ENCODE assay signal across 8 cellular contexts in the genomic region with DNA sequence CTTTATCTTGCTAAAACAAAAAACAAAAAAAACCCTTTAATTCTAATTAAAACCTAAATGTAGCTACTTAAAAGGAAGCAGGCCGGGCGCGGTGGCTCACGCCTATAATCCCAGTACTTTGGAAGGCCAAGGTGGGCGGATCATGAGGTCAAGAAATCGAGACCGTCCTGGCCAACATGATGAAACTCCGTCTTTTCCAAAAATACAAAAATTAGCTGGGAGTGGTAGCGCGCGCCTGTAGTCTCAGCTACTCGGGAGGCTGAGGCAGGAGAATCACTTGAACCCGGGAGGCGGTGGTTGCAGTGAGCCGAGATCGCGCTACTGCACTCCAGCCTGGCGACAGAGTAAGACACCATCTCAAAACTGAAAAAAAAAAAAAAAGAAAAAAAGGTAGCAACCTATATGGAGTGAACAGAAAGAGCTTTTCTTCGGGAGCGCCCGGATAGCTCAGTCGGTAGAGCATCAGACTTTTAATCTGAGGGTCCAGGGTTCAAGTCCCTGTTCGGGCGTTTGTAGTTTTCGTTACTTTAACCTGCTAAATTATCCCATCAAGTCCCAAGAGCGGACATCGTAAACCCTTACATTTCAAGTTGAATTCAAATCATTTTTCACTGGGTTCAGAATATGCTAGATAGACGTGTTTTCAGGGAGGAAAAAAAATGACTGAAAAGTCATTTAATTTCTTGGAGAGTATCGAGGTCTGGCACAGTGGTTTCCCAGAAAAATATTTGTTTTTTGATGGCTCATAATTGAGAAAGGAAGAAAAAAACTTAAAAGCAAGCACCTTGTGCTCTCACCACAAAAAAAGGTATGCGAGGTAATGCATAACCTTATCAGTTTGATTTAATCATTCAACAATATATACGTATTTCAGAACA. TPM values are rescaled to one million over a fixed set of nuclear protein-coding genes. Genes with fewer than 3 reads are reported as not detected.
DNase-seq lines count a peak whose midpoint lies in the region; ATAC-seq, FAIRE-seq and TF ChIP-seq lines count a peak whose summit lies in the region.

No MANE protein-coding gene starts in this region.

- CTCF ChIA-PET in activated CD4-positive, alpha-beta memory T cell treated with anti-CD3 and anti-CD28 coated beads for 36 hours (lab: Charles Lee): interaction anchor here (0.7 to 20.5 kb wide), 17 partner anchors 9 to 301 kb away, joined by 3 to 1224 read pairs (median 5); a partner anchor contains a TSS
- CTCF ChIA-PET in H1 (lab: Charles Lee; ENCODE audit: partially characterized antibody): interaction anchor here (0.6 to 49.0 kb wide), 7 partner anchors 13 to 632 kb away, joined by 3 to 2124 read pairs (median 9); a partner anchor contains a TSS

- H3K23me2 ChIP-seq in H1 (ENCODE audit: low read depth, low read length): peaks cover 2% of the 10 kb centered on the region; the same call in 1 of the 2 replicates

- peak overlapping the region; percentile 68 to 94 for H3K4me2 ChIP-seq in H1 (ENCODE audit: insufficient read depth in 1 of 2, low read depth in 2 of 2, low read length in 2 of 2)

- peaks cover 0 to 2% (median 0%) of the 10 kb centered on the region in 4 experiments; a peak in 1 of 7 replicates for H3K4me1 ChIP-seq in H1 (replicated peaks in 1 of 4; ENCODE audit: control insufficient read depth in 3 of 4, insufficient read depth in 4 of 4, low read length in 3 of 4)
- no peaks in the 10 kb centered on the region for H3K4me1 ChIP-seq in mesodermal cell (ENCODE audit: control insufficient read depth, insufficient read depth, low read length, poor library complexity, severe bottlenecking)

- no peak overlapping the region for H3K18ac ChIP-seq in H1 (ENCODE audit: extremely low read depth, low read length)

- H4K20me1 ChIP-seq in H1 (replicated peaks in 1 of 2; ENCODE audit: control insufficient read depth in 1 of 2, insufficient read depth in 2 of 2, low read length in 2 of 2): peaks cover 0 to 2% of the 10 kb centered on the region in 2 experiments

- H2BK120ac ChIP-seq in H1 (replicated peaks; ENCODE audit: low read depth, low read length): no peak overlapping the region

- H3K14ac ChIP-seq in H1 (ENCODE audit: insufficient read length): no peak overlapping the region

- peak overlapping the region; percentile 59 for H4K5ac ChIP-seq in H1 (ENCODE audit: insufficient read length, low read depth, low read length)

- H3K9ac ChIP-seq in H1 (replicated peaks in 1 of 4; ENCODE audit: extremely low read depth in 1 of 4, low read depth in 3 of 4, low read length in 3 of 4): peak overlapping the region in 2 of 4 experiments; percentile 34 to 50; a peak in 2 of 7 replicates

- TF ChIP-seq EP300 in H1 (IDR thresholded peaks at IDR 0.05; ENCODE audit: borderline replicate concordance in 1 of 2, low read depth in 2 of 2, low read length in 2 of 2): no peak

- H3K4me1 Mint-ChIP-seq in activated CD4-positive, alpha-beta memory T cell treated with anti-CD3 and anti-CD28 coated beads for 36 hours (ENCODE audit: low read depth): peaks cover 24% of the 10 kb centered on the region

- H2BK20ac ChIP-seq in H1 (ENCODE audit: low read length): no peak overlapping the region

- peak overlapping the region; percentile 98 for H3K27ac Mint-ChIP-seq in activated CD4-positive, alpha-beta memory T cell treated with anti-CD3 and anti-CD28 coated beads for 36 hours

- DNase-seq in C1 segment of cervical spinal cord (lab: John Stamatoyannopoulos, UW) (peak in 12 of 14 donors; percentile 29 to 79 (median 50)), NCI-H748 treated with DMSO at 0.1 percent for 48 hours (lab: John Stamatoyannopoulos, UW) (peak; percentile 72), H1 (ENCODE audit: low read depth in 1 of 2, low spot score in 2 of 2) (peak; percentile 53 to 87)
- peak; percentile 84 for DNase-seq in activated CD4-positive, alpha-beta memory T cell treated with anti-CD3 and anti-CD28 coated beads for 36 hours
- peak; percentile 27 to 61 for DNase-seq in stimulated activated CD8-positive, alpha-beta memory T cell treated with anti-CD3 and anti-CD28 coated beads, Interleukin-15, amount 100 ng/mL, for 4 hours (ENCODE audit: low read depth in 2 of 2)

- intact Hi-C loops in activated CD4-positive, alpha-beta memory T cell treated with anti-CD3 and anti-CD28 coated beads for 36 hours (cut with micrococcal nuclease): loop anchor here (1.0 to 10.0 kb wide), 4 partner anchors 14 to 1182 kb away; a partner anchor contains a TSS

- H3K36me3 ChIP-seq in H1 (ENCODE audit: control insufficient read depth in 2 of 4, insufficient read depth in 4 of 4, low read length in 3 of 4) (no peaks in the 10 kb centered on the region), mesodermal cell (ENCODE audit: control insufficient read depth, insufficient read depth, low read length) (no peaks in the 10 kb centered on the region)

- peak; percentile 78 for ATAC-seq in GM19463 (IDR thresholded peaks at IDR 0.05; ENCODE audit: unreplicated experiment)
- ATAC-seq in HG03571 (IDR thresholded peaks at IDR 0.05; ENCODE audit: unreplicated experiment): peak; percentile 65

- no peak for TF ChIP-seq POLR2A in H1 (IDR thresholded peaks at IDR 0.05; ENCODE audit: control extremely low read depth in 1 of 2, low read depth in 2 of 2, low read length in 2 of 2)

- H3K27me3 Mint-ChIP-seq in activated CD4-positive, alpha-beta memory T cell treated with anti-CD3 and anti-CD28 coated beads for 36 hours: peaks cover 4% of the 10 kb centered on the region

- no peak overlapping the region for H3K4ac ChIP-seq in H1 (replicated peaks; ENCODE audit: insufficient read length, low read depth, low read length)

- H2BK15ac ChIP-seq in H1 (ENCODE audit: low read length): no peak overlapping the region

- TF ChIP-seq CTCF in H1 (IDR thresholded peaks at IDR 0.05; ENCODE audit: control extremely low read depth in 1 of 3, insufficient read depth in 1 of 3, low read depth in 1 of 3, low read length in 3 of 3): no peak

- peaks cover 2% of the 10 kb centered on the region for H3K9me3 Mint-ChIP-seq in activated CD4-positive, alpha-beta memory T cell treated with anti-CD3 and anti-CD28 coated beads for 36 hours

- H3K27ac ChIP-seq in H1 (ENCODE audit: low read depth, low read length) (no peak overlapping the region), mesodermal cell (ENCODE audit: low read depth, low read length, severe bottlenecking) (peak overlapping the region; percentile 98)

- WGBS in H1 (ENCODE audit: extremely low coverage in 1 of 2, insufficient coverage in 1 of 2, insufficient read length in 1 of 2, insufficient replicate concordance in 2 of 2, low coverage in 1 of 2, low lambda C conversion rate in 2 of 2, missing lambda C conversion rate in 1 of 2), 2 experiments: 6% methylated on average over 31 of the region's 31 CpGs; no CpG with 5 or more reads in 1 of the 2 experiments
- WGBS in mesodermal cell (ENCODE audit: insufficient coverage in 2 of 2), 2 experiments: 7 to 8% methylated on average over 17 to 21 of the region's 31 CpGs

- no peak for FAIRE-seq in H1 (lab: Jason Lieb, UNC)

- H3K27me3 ChIP-seq in H1 (replicated peaks in 1 of 4; ENCODE audit: control insufficient read depth in 3 of 4, extremely low read depth in 1 of 4, insufficient read depth in 3 of 4, low read length in 3 of 4): no peaks in the 10 kb centered on the region

- H3K56ac ChIP-seq in H1 (replicated peaks; ENCODE audit: insufficient read length, low read depth, low read length): no peak overlapping the region

- no peaks in the 10 kb centered on the region for H3K79me1 ChIP-seq in H1 (ENCODE audit: low read depth, low read length)

- POLR2A ChIA-PET in activated CD4-positive, alpha-beta memory T cell treated with anti-CD3 and anti-CD28 coated beads for 36 hours (lab: Charles Lee): interaction anchor here (0.9 to 5.4 kb wide), 9 partner anchors 11 to 741 kb away, joined by 3 to 68 read pairs (median 4); a partner anchor contains a TSS
- POLR2A ChIA-PET in H1 (lab: Charles Lee; ENCODE audit: partially characterized antibody): interaction anchor here (0.6 to 4.5 kb wide), 19 partner anchors 10 to 108 kb away, joined by 3 to 106 read pairs (median 4); a partner anchor contains a TSS

- H4K91ac ChIP-seq in H1 (replicated peaks; ENCODE audit: insufficient read length, low read length): no peak overlapping the region

- H2BK12ac ChIP-seq in H1 (ENCODE audit: low read depth, low read length): no peak overlapping the region

- H3K4me3 ChIP-seq in H1 (ENCODE audit: extremely low read depth in 1 of 4, insufficient read depth in 2 of 4, low read depth in 3 of 4, low read length in 4 of 4) (peak overlapping the region; percentile 80 to 90 (median 88)), mesodermal cell (ENCODE audit: extremely low read depth, insufficient read depth, low read length, poor library complexity, severe bottlenecking) (peak overlapping the region; percentile 71)

- H3K4me3 Mint-ChIP-seq in activated CD4-positive, alpha-beta memory T cell treated with anti-CD3 and anti-CD28 coated beads for 36 hours: peak overlapping the region; percentile 91

- H3K9me3 ChIP-seq in H1 (ENCODE audit: insufficient read depth in 2 of 2, low read depth in 1 of 2, low read length in 1 of 2) (no peaks in the 10 kb centered on the region), mesodermal cell (ENCODE audit: control insufficient read depth, low read length) (no peaks in the 10 kb centered on the region)

- peaks cover 10% of the 10 kb centered on the region for H3K36me3 Mint-ChIP-seq in activated CD4-positive, alpha-beta memory T cell treated with anti-CD3 and anti-CD28 coated beads for 36 hours

- peak overlapping the region; percentile 61; the same call in 1 of the 2 replicates for H2AFZ ChIP-seq in H1 (ENCODE audit: low read length)

- no peaks in the 10 kb centered on the region for H3K79me2 ChIP-seq in H1 (ENCODE audit: control insufficient read depth in 1 of 2, insufficient read depth in 2 of 2, low read length in 2 of 2)

- no peak overlapping the region for H2BK5ac ChIP-seq in H1 (ENCODE audit: low read depth, low read length)

- H4K8ac ChIP-seq in H1 (ENCODE audit: extremely low read depth, insufficient read depth, low read length): no peak overlapping the region

- TF ChIP-seq RAD21 in H1 (IDR thresholded peaks at IDR 0.05 in 1 of 2, conservative IDR thresholded peaks at IDR 0.05 in 1 of 2; ENCODE audit: low read depth in 2 of 2, low read length in 2 of 2): no peak

- H3K23ac ChIP-seq in H1 (ENCODE audit: insufficient read length): no peak overlapping the region

- H2AK5ac ChIP-seq in H1 (ENCODE audit: low read depth, low read length): no peak overlapping the region

RNA-seq across cellular contexts. Expression of a gene that starts 9.9 kb away (rescaled TPM):
- 10 to 100 TPM; 88.0 to 90.8 TPM for total RNA-seq in activated CD4-positive, alpha-beta memory T cell treated with anti-CD3 and anti-CD28 coated beads for 36 hours
- total RNA-seq in H1 (2021; fragmentation: NEBNext Ultra II Directional; extraction: Animal tissue kit (Norgen Biotek cat#: 25700)): 81.7 and 84.9 TPM in 2 replicates
- 10.0 and 10.8 TPM in 2 replicates for polyA plus RNA-seq in H1 (2011; rRNA removed)
- 12.8 TPM for polyA plus RNA-seq in H1 (2011; cell fraction: cytosol; rRNA removed)
- 23.1 TPM for polyA plus RNA-seq in H1 (2011; cell fraction: nucleus; rRNA removed)
- polyA plus RNA-seq in H1 (2012, experiment 1 of 2): 9.8 to 13.2 TPM (median 11.4 TPM) in 4 replicates
- 2.0 TPM for polyA plus RNA-seq in H1 (2012, experiment 2 of 2)
- 20.5 TPM for polyA plus RNA-seq in H1 (2013, experiment 1 of 2)
- polyA plus RNA-seq in H1 (2013, experiment 2 of 2): 18.6 TPM
- polyA minus RNA-seq in H1 (2011; rRNA and poly(A)+ RNA removed): 75.0 and 83.5 TPM in 2 replicates
- 26.9 TPM for polyA minus RNA-seq in H1 (2011; cell fraction: cytosol; rRNA and poly(A)+ RNA removed)
- polyA minus RNA-seq in H1 (2011; cell fraction: nucleus; rRNA and poly(A)+ RNA removed): 109 TPM
- 15.6 TPM for polyA plus RNA-seq in mesodermal cell (2013, experiment 1 of 2)
- polyA plus RNA-seq in mesodermal cell (2013, experiment 2 of 2): 16.9 TPM

RNA-seq across cellular contexts. Expression of a gene that starts 11.7 kb away (rescaled TPM):
- 10 to 100 TPM; 43.4 to 46.4 TPM for total RNA-seq in activated CD4-positive, alpha-beta memory T cell treated with anti-CD3 and anti-CD28 coated beads for 36 hours
- total RNA-seq in H1 (2021; fragmentation: NEBNext Ultra II Directional; extraction: Animal tissue kit (Norgen Biotek cat#: 25700)): 36.7 and 36.9 TPM in 2 replicates
- 20.4 and 26.0 TPM in 2 replicates for polyA plus RNA-seq in H1 (2011; rRNA removed)
- polyA plus RNA-seq in H1 (2011; cell fraction: cytosol; rRNA removed): 15.9 TPM
- 30.4 TPM for polyA plus RNA-seq in H1 (2011; cell fraction: nucleus; rRNA removed)
- 11.3 to 13.9 TPM (median 12.5 TPM) in 4 replicates for polyA plus RNA-seq in H1 (2012, experiment 1 of 2)
- 8.4 TPM for polyA plus RNA-seq in H1 (2012, experiment 2 of 2)
- polyA plus RNA-seq in H1 (2013, experiment 1 of 2): 8.5 TPM
- 7.8 TPM for polyA plus RNA-seq in H1 (2013, experiment 2 of 2)
- polyA minus RNA-seq in H1 (2011; rRNA and poly(A)+ RNA removed): 44.4 and 55.8 TPM in 2 replicates
- polyA minus RNA-seq in H1 (2011; cell fraction: cytosol; rRNA and poly(A)+ RNA removed): 30.4 TPM
- polyA minus RNA-seq in H1 (2011; cell fraction: nucleus; rRNA and poly(A)+ RNA removed): 37.1 TPM
- 15.7 TPM for polyA plus RNA-seq in mesodermal cell (2013, experiment 1 of 2)
- polyA plus RNA-seq in mesodermal cell (2013, experiment 2 of 2): 11.4 TPM
